22 cellular contexts compared by ENCODE assay signal in genomic region chr19:17037184-17037583, GRCh38. TPM values are rescaled to one million over a fixed set of nuclear protein-coding genes. Genes with fewer than 3 reads are reported as not detected.
DNase-seq lines count a peak whose midpoint lies in the region; ATAC-seq and FAIRE-seq lines count a peak whose summit lies in the region.
"Had no signal": no experiment of that assay in that cellular context is flagged by ENCODE, and none has a peak within 500 bp of the region (broad histone marks: within the 10 kb centered on the region; RNA-seq: fewer than 3 reads in every experiment).

No MANE protein-coding gene starts in this region.

- no peak overlapping the region for H3K14ac ChIP-seq in neuronal stem cell (ENCODE audit: low read length)

- H3K18ac ChIP-seq in neuronal stem cell (ENCODE audit: low read length): peak overlapping the region; percentile 85

- DNase-seq in H7: peak; percentile 36
- DNase-seq in central memory CD8-positive, alpha-beta T cell (ENCODE audit: low spot score in 2 of 2): no peak
- DNase-seq in neuronal stem cell (ENCODE audit: low spot score): no peak
- DNase-seq in stimulated activated naive CD8-positive, alpha-beta T cell treated with anti-CD3 and anti-CD28 coated beads, Interleukin-15, amount 100 ng/mL, for 72 hours: no peak
- no peak for DNase-seq in urothelium cell line (ENCODE audit: low spot score)
- DNase-seq in NCI-H1417 (lab: John Stamatoyannopoulos, UW): no peak
- DNase-seq: 8988T; Calu3; CD8-positive, alpha-beta T cell; DMS 273 treated with DMSO at 0.1 percent for 48 hours; DMS53; DND-41; EL; HCEC 1CT; HFFc6 had no signal

- H3K4me3 Mint-ChIP-seq in central memory CD8-positive, alpha-beta T cell: no peak overlapping the region
- no peak overlapping the region for H3K4me3 Mint-ChIP-seq in stimulated activated naive CD8-positive, alpha-beta T cell treated with anti-CD3 and anti-CD28 coated beads, Interleukin-15, amount 100 ng/mL, for 72 hours
- H3K4me3 Mint-ChIP-seq: B cell; CD8-positive, alpha-beta T cell; HFFc6; IgD-negative memory B cell had no signal

- peaks cover 5 to 6% of the 10 kb centered on the region in 2 donors for H3K4me1 ChIP-seq in neuronal stem cell (ENCODE audit: control insufficient read depth in 2 of 2, insufficient read depth in 1 of 2, low read depth in 1 of 2, low read length in 2 of 2)

- H3K9me3 Mint-ChIP-seq in central memory CD8-positive, alpha-beta T cell: no peaks in the 10 kb centered on the region
- no peaks in the 10 kb centered on the region for H3K9me3 Mint-ChIP-seq in stimulated activated naive CD8-positive, alpha-beta T cell treated with anti-CD3 and anti-CD28 coated beads, Interleukin-15, amount 100 ng/mL, for 72 hours
- H3K9me3 Mint-ChIP-seq: CD8-positive, alpha-beta T cell; HFFc6 had no signal

- no peak for FAIRE-seq in urothelium cell line (lab: Jason Lieb, UNC)
- FAIRE-seq: GM12878, HepG2 had no signal

- H2BK5ac ChIP-seq in neuronal stem cell (ENCODE audit: low read length): no peak overlapping the region

- no peak for ATAC-seq in central memory CD8-positive, alpha-beta T cell (replicated peaks; ENCODE audit: extremely low read depth, poor library complexity, severe bottlenecking)
- ATAC-seq in stimulated activated naive CD8-positive, alpha-beta T cell treated with anti-CD3 and anti-CD28 coated beads, Interleukin-15, amount 100 ng/mL, for 72 hours: peak; percentile 26
- no peak for ATAC-seq in HG02763 (IDR thresholded peaks at IDR 0.05; ENCODE audit: unreplicated experiment)
- ATAC-seq: CD8-positive, alpha-beta T cell; GM12878; HepG2 had no signal

- peak overlapping the region; percentile 16 for H2AK5ac ChIP-seq in neuronal stem cell (ENCODE audit: low read depth, low read length)

- H3K4ac ChIP-seq in neuronal stem cell (ENCODE audit: low read length): no peak overlapping the region

- no peak overlapping the region for H3K4me3 ChIP-seq in H7 (ENCODE audit: insufficient read depth, low read depth, low read length)
- H3K4me3 ChIP-seq in neuronal stem cell (ENCODE audit: low read length in 2 of 2): no peak overlapping the region
- H3K4me3 ChIP-seq: BLaER1 treated with 17β-estradiol and CSF1 and Interleukin-3, amounts not matched to agents 10 nM and 100 nM; GM12878 had no signal

- H4K91ac ChIP-seq in neuronal stem cell (ENCODE audit: low read depth, low read length, poor library complexity): peak overlapping the region; percentile 46

- H4K8ac ChIP-seq in neuronal stem cell (ENCODE audit: low read depth, low read length): no peak overlapping the region

- H3K36me3 Mint-ChIP-seq in central memory CD8-positive, alpha-beta T cell (ENCODE audit: insufficient read depth): peaks cover 2% of the 10 kb centered on the region
- H3K36me3 Mint-ChIP-seq: CD8-positive, alpha-beta T cell; IgD-negative memory B cell had no signal

- H3K4me2 ChIP-seq in neuronal stem cell (ENCODE audit: insufficient read depth, low read length, poor library complexity, severe bottlenecking): no peak overlapping the region

- peak overlapping the region; percentile 61 for H3K27ac Mint-ChIP-seq in central memory CD8-positive, alpha-beta T cell (ENCODE audit: low read depth)
- H3K27ac Mint-ChIP-seq in stimulated activated naive CD8-positive, alpha-beta T cell treated with anti-CD3 and anti-CD28 coated beads, Interleukin-15, amount 100 ng/mL, for 72 hours: no peak overlapping the region
- H3K27ac Mint-ChIP-seq: B cell; CD8-positive, alpha-beta T cell; HFFc6 had no signal

- H2BK120ac ChIP-seq in neuronal stem cell (ENCODE audit: low read depth, low read length): no peak overlapping the region

- H3K27me3 Mint-ChIP-seq in central memory CD8-positive, alpha-beta T cell: peaks cover 65% of the 10 kb centered on the region
- H3K27me3 Mint-ChIP-seq in stimulated activated naive CD8-positive, alpha-beta T cell treated with anti-CD3 and anti-CD28 coated beads, Interleukin-15, amount 100 ng/mL, for 72 hours: no peaks in the 10 kb centered on the region

- no peaks in the 10 kb centered on the region for H3K4me1 Mint-ChIP-seq in central memory CD8-positive, alpha-beta T cell
- no peaks in the 10 kb centered on the region for H3K4me1 Mint-ChIP-seq in stimulated activated naive CD8-positive, alpha-beta T cell treated with anti-CD3 and anti-CD28 coated beads, Interleukin-15, amount 100 ng/mL, for 72 hours
- H3K4me1 Mint-ChIP-seq: B cell had no signal

- H2AFZ ChIP-seq in neuronal stem cell (ENCODE audit: low read length): no peak overlapping the region

- peak overlapping the region; percentile 3 for H2BK15ac ChIP-seq in neuronal stem cell (ENCODE audit: low read length)

- H3K27me3 ChIP-seq in H7 (ENCODE audit: control insufficient read depth, insufficient read depth, low read length): no peaks in the 10 kb centered on the region
- H3K27me3 ChIP-seq in neuronal stem cell (ENCODE audit: control insufficient read depth in 3 of 3, insufficient read depth in 3 of 3, low read depth in 1 of 3, low read length in 3 of 3): peaks cover 0 to 4% (median 0%) of the 10 kb centered on the region in 3 experiments
- H3K27me3 ChIP-seq: BLaER1 treated with 17β-estradiol and CSF1 and Interleukin-3, amounts not matched to agents 10 nM and 100 nM had no signal

- H3K9me3 ChIP-seq in neuronal stem cell (replicated peaks in 1 of 2; ENCODE audit: control insufficient read depth in 2 of 2, insufficient read depth in 1 of 2, low read depth in 1 of 2, low read length in 2 of 2): no peaks in the 10 kb centered on the region
- H3K9me3 ChIP-seq: BLaER1 treated with 17β-estradiol and CSF1 and Interleukin-3, amounts not matched to agents 10 nM and 100 nM had no signal

- H3K27ac ChIP-seq in neuronal stem cell (replicated peaks; ENCODE audit: low read length): no peak overlapping the region

- H3K79me1 ChIP-seq in neuronal stem cell (ENCODE audit: low read depth, low read length): no peaks in the 10 kb centered on the region

- H3K9ac ChIP-seq in neuronal stem cell (ENCODE audit: low read depth, low read length, poor library complexity): no peak overlapping the region

- no CpG with 5 or more reads among the region's 6 CpGs for WGBS in neuronal stem cell (ENCODE audit: extremely low coverage in 2 of 2, insufficient read length in 2 of 2, insufficient replicate concordance in 1 of 2), 2 donors

- no peaks in the 10 kb centered on the region for H3K36me3 ChIP-seq in H7 (replicated peaks; ENCODE audit: control insufficient read depth, insufficient read depth, low read length)
- H3K36me3 ChIP-seq in neuronal stem cell (replicated peaks in 1 of 2; ENCODE audit: control insufficient read depth in 2 of 2, insufficient read depth in 2 of 2, low read length in 2 of 2): no peaks in the 10 kb centered on the region
- H3K36me3 ChIP-seq: BLaER1 treated with 17β-estradiol and CSF1 and Interleukin-3, amounts not matched to agents 10 nM and 100 nM had no signal

- peak overlapping the region; percentile 2 for H2BK12ac ChIP-seq in neuronal stem cell (ENCODE audit: low read length)

- H3K23ac ChIP-seq in neuronal stem cell (ENCODE audit: low read depth, low read length, poor library complexity): peak overlapping the region; percentile 22

RNA-seq across cellular contexts. Expression of gene CPAMD8, which starts 10.6 kb away (rescaled TPM):
- 4.5 and 5.2 TPM in 2 replicates for total RNA-seq in H7 (2014; rRNA removed; shearing (Covaris generic))
- 21.3 TPM for polyA plus RNA-seq in neuronal stem cell (2013, experiment 1 of 2)
- 22.3 TPM for polyA plus RNA-seq in neuronal stem cell (2013, experiment 2 of 2)
- total RNA-seq: H4 had no signal

RNA-seq across cellular contexts. Expression of gene HAUS8, which starts 38.1 kb away (rescaled TPM):
- total RNA-seq in H7 (2014; rRNA removed; shearing (Covaris generic)): 10.4 and 15.5 TPM in 2 replicates
- polyA plus RNA-seq in neuronal stem cell (2013, experiment 1 of 2): 26.5 TPM
- polyA plus RNA-seq in neuronal stem cell (2013, experiment 2 of 2): 27.2 TPM

RNA-seq across cellular contexts. Expression of gene MYO9B, which starts 38.4 kb away (rescaled TPM):
- total RNA-seq in H7 (2014; rRNA removed; shearing (Covaris generic)): 32.9 and 40.8 TPM in 2 replicates
- 22.7 TPM for polyA plus RNA-seq in neuronal stem cell (2013, experiment 1 of 2)
- 23.8 TPM for polyA plus RNA-seq in neuronal stem cell (2013, experiment 2 of 2)
